In the genomic region with DNA sequence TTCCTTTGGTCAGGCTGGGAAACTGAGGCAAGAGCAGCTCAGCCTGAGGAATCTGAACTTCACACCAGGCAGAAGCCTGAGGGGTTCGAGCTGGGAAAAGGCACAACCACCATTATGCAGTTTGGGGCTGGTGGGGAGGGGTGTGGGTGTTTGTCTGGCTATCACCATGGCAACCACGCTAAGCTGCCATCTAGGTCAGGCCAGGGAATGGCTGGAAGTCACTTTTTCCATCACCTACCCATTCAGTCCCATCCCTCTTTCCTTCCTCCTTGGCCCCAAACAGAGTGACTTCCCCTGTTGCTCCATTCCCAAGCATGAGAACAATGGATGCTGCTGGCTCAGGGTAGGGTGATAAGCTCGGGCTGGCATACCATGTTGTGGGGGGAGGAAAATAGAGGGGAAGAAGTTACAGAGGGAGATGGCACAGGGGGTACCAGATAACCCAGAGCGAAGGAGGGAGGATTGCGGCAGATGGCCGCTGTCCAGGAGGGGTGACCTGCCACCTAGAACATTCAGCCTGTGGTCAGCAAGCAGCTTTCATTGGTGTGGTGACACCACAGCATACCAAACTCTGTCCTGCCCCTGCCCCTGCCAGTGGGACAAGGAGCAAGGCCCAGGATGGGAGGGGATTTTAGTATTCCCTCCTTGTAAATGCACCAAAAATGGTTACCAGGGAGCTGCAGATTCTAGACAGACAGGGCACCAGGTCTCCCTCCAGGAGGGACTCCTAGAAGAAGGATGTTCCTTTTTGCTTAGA, we compare ENCODE assay signal across 13 cellular contexts. TPM values are rescaled to one million over a fixed set of nuclear protein-coding genes. Genes with fewer than 3 reads are reported as not detected.
A peak's percentile ranks its signal among the peaks of the same experiment; 100 is the strongest.
DNase-seq lines count a peak whose midpoint lies in the region; ATAC-seq and TF ChIP-seq lines count a peak whose summit lies in the region.
"Had no signal": no experiment of that assay in that cellular context is flagged by ENCODE, and none has a peak within 500 bp of the region (broad histone marks: within the 10 kb centered on the region; RNA-seq: fewer than 3 reads in every experiment).

No MANE protein-coding gene starts in this region.

- H3K36me3 ChIP-seq in PC-9 (ENCODE audit: low read depth) (no peaks in the 10 kb centered on the region), gastroesophageal sphincter (no peaks in the 10 kb centered on the region)
- H3K36me3 ChIP-seq: WERI-Rb-1 had no signal

- peak; percentile 16 for ATAC-seq in gastroesophageal sphincter
- ATAC-seq in stimulated activated naive B cell treated with anti-CD40 and anti-IgM and Interleukin-4, amounts not matched to agents 10 μg/mL and 1 μg/mL and 100 μg/mL, for 72 hours (replicated peaks) = no peak
- no peak for ATAC-seq in left lobe of liver

- POLR2A ChIA-PET in PC-9 (lab: Charles Lee; ENCODE audit: unreplicated experiment) = interaction anchor here (0.5 to 2.8 kb wide), 17 partner anchors 33 to 1579 kb away, joined by 3 to 27 read pairs (median 5); a partner anchor contains a TSS

- BruUV-seq in PC-9 (replicated peaks; lab: Mats Ljungman, UMichigan) = no TSS peak

- H3K4me1 Mint-ChIP-seq in stimulated activated naive B cell treated with anti-CD40 and anti-IgM and Interleukin-4, amounts not matched to agents 10 μg/mL and 1 μg/mL and 100 μg/mL, for 72 hours = peaks cover 6% of the 10 kb centered on the region in 2 donors

- no peaks in the 10 kb centered on the region for H3K9me3 ChIP-seq in PC-9 (ENCODE audit: insufficient read depth, low read depth)
- H3K9me3 ChIP-seq in gastroesophageal sphincter = no peaks in the 10 kb centered on the region

- H3K9me3 Mint-ChIP-seq in stimulated activated naive B cell treated with anti-CD40 and anti-IgM and Interleukin-4, amounts not matched to agents 10 μg/mL and 1 μg/mL and 100 μg/mL, for 72 hours = no peaks in the 10 kb centered on the region
- H3K9me3 Mint-ChIP-seq: CD14-positive monocyte had no signal

- peak overlapping the region; percentile 12; the same call in 1 of the 2 replicates for H3K4me3 ChIP-seq in PC-9
- no peak overlapping the region for H3K4me3 ChIP-seq in gastroesophageal sphincter

- H3K27me3 Mint-ChIP-seq in stimulated activated naive B cell treated with anti-CD40 and anti-IgM and Interleukin-4, amounts not matched to agents 10 μg/mL and 1 μg/mL and 100 μg/mL, for 72 hours = peaks cover 34 to 42% of the 10 kb centered on the region in 2 donors

- CTCF ChIA-PET in PC-9 (lab: Charles Lee) = interaction anchor here (1.3 to 2.8 kb wide), 5 partner anchors 13 to 78 kb away, joined by 3 to 17 read pairs (median 4); no protein-coding TSS in a partner anchor

- H4K20me1 ChIP-seq in PC-9 (ENCODE audit: insufficient read depth) = no peaks in the 10 kb centered on the region

- H3K9me2 ChIP-seq in PC-9 (ENCODE audit: insufficient read depth) = no peaks in the 10 kb centered on the region

- H3K27ac Mint-ChIP-seq in stimulated activated naive B cell treated with anti-CD40 and anti-IgM and Interleukin-4, amounts not matched to agents 10 μg/mL and 1 μg/mL and 100 μg/mL, for 72 hours = no peak overlapping the region
- H3K27ac Mint-ChIP-seq: CD14-positive monocyte had no signal

- intact Hi-C loops in PC-9 (cut with micrococcal nuclease; ENCODE audit: unreplicated experiment) = loop anchor here (1.0 to 10.0 kb wide), 2 partner anchors 21 to 1949 kb away; a partner anchor contains a TSS

- peak overlapping the region; percentile 98 for H3K27ac ChIP-seq in PC-9
- H3K27ac ChIP-seq in gastroesophageal sphincter = peak overlapping the region in 3 of 4 donors; percentile 20 to 60 (median 53)
- H3K27ac ChIP-seq: WERI-Rb-1 had no signal

- H3F3A ChIP-seq in PC-9 (ENCODE audit: insufficient read depth, low read depth) = peaks cover 63% of the 10 kb centered on the region

- DNase-seq in GM20000 (ENCODE audit: low spot score) (peak; percentile 10), PC-9 (peak; percentile 93 to 95), pulmonary artery endothelial cell (ENCODE audit: low read depth, low spot score) (peak; percentile 85), left lobe of liver (ENCODE audit: low spot score) (no peak), activated gamma-delta T cell treated with Interleukin-2 at 50 U/mL for 16 hours (no peak), SIG-M5 treated with dmso at 0.1 percent for 504 hours (lab: John Stamatoyannopoulos, UW; ENCODE audit: unreplicated experiment) (no peak)
- no peak for DNase-seq in stimulated activated naive B cell treated with anti-CD40 and anti-IgM and Interleukin-4, amounts not matched to agents 10 μg/mL and 1 μg/mL and 100 μg/mL, for 72 hours
- DNase-seq: foreskin fibroblast, KBM-7, NCI-H2029 treated with DMSO at 0.1 percent for 48 hours, WERI-Rb-1 had no signal

- H3K36me3 Mint-ChIP-seq in stimulated activated naive B cell treated with anti-CD40 and anti-IgM and Interleukin-4, amounts not matched to agents 10 μg/mL and 1 μg/mL and 100 μg/mL, for 72 hours = no peaks in the 10 kb centered on the region

- TF ChIP-seq CTCF in GM20000 (IDR thresholded peaks at IDR 0.05; ENCODE audit: extremely low read depth, missing control alignments) (no peak), PC-9 (conservative IDR thresholded peaks at IDR 0.05) (no peak), gastroesophageal sphincter (IDR thresholded peaks at IDR 0.05) (no peak)

- peaks cover 76% of the 10 kb centered on the region for H3K4me1 ChIP-seq in PC-9 (replicated peaks; ENCODE audit: insufficient read depth)
- peaks cover 0 to 70% (median 19%) of the 10 kb centered on the region in 3 donors for H3K4me1 ChIP-seq in gastroesophageal sphincter

- 20 to 33% methylated on average over 1 to 3 of the region's 6 CpGs for WGBS in gastroesophageal sphincter (ENCODE audit: low coverage in 1 of 2), 2 donors

- no peak overlapping the region for H2AFZ ChIP-seq in PC-9

- no peaks in the 10 kb centered on the region for H3K79me2 ChIP-seq in PC-9 (ENCODE audit: low read depth)

- no peak overlapping the region for H3K4me3 Mint-ChIP-seq in stimulated activated naive B cell treated with anti-CD40 and anti-IgM and Interleukin-4, amounts not matched to agents 10 μg/mL and 1 μg/mL and 100 μg/mL, for 72 hours
- H3K4me3 Mint-ChIP-seq: CD14-positive monocyte had no signal

- TF ChIP-seq EP300 in gastroesophageal sphincter (IDR thresholded peaks at IDR 0.05) = no peak

- TF ChIP-seq POLR2A in gastroesophageal sphincter (IDR thresholded peaks at IDR 0.05) = no peak

- peak overlapping the region; percentile 73 for H3K4me2 ChIP-seq in PC-9

- H3K27me3 ChIP-seq in PC-9 (ENCODE audit: insufficient read depth, low read depth) (no peaks in the 10 kb centered on the region), gastroesophageal sphincter (no peaks in the 10 kb centered on the region)

RNA-seq across cellular contexts. Expression of a gene that starts 36.4 kb away (rescaled TPM):
- total RNA-seq in PC-9 (2021) = 86.5 and 89.9 TPM in 2 replicates
- total RNA-seq in gastroesophageal sphincter = 10 to 100 TPM in 1 of 4 donors, 1 to 10 TPM in 1, under 1 TPM in 2; 0.35 to 44.5 (median 1.3) TPM
- total RNA-seq in pulmonary artery endothelial cell = not detected in 2 replicates
- 5.0 TPM for total RNA-seq in left lobe of liver

Comparison
In these comparisons a context has a peak if more than half of its experiments do, and no peak if none do; other contexts are left out.
1. DNase-seq: peak in GM20000 (single experiment), PC-9 (2 of 2) and pulmonary artery endothelial cell (single experiment); none in stimulated activated naive B cell treated with anti-CD40 and anti-IgM and Interleukin-4, amounts not matched to agents 10 μg/mL and 1 μg/mL and 100 μg/mL, for 72 hours (single experiment), left lobe of liver (single experiment), activated gamma-delta T cell treated with Interleukin-2 at 50 U/mL for 16 hours (single experiment) and SIG-M5 treated with dmso at 0.1 percent for 504 hours (single experiment).